Comparison of ENCODE assay signal across 1 cellular context in genomic region chr5:136030956-136031611, GRCh38.
TF ChIP-seq lines count a peak whose summit lies in the region.

No MANE protein-coding gene starts in this region.

TF ChIP-seq in GM12878, 131 proteins besides CTCF, POLR2A, EP300 and RAD21 (continued from another document and continues in another):
- TF ChIP-seq, protein P1, sequence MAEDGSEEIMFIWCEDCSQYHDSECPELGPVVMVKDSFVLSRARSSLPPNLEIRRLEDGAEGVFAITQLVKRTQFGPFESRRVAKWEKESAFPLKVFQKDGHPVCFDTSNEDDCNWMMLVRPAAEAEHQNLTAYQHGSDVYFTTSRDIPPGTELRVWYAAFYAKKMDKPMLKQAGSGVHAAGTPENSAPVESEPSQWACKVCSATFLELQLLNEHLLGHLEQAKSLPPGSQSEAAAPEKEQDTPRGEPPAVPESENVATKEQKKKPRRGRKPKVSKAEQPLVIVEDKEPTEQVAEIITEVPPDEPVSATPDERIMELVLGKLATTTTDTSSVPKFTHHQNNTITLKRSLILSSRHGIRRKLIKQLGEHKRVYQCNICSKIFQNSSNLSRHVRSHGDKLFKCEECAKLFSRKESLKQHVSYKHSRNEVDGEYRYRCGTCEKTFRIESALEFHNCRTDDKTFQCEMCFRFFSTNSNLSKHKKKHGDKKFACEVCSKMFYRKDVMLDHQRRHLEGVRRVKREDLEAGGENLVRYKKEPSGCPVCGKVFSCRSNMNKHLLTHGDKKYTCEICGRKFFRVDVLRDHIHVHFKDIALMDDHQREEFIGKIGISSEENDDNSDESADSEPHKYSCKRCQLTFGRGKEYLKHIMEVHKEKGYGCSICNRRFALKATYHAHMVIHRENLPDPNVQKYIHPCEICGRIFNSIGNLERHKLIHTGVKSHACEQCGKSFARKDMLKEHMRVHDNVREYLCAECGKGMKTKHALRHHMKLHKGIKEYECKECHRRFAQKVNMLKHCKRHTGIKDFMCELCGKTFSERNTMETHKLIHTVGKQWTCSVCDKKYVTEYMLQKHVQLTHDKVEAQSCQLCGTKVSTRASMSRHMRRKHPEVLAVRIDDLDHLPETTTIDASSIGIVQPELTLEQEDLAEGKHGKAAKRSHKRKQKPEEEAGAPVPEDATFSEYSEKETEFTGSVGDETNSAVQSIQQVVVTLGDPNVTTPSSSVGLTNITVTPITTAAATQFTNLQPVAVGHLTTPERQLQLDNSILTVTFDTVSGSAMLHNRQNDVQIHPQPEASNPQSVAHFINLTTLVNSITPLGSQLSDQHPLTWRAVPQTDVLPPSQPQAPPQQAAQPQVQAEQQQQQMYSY (CRISPR knock-in tag; IDR thresholded peaks at IDR 0.05), result no peak
- TF ChIP-seq FOXK2 (IDR thresholded peaks at IDR 0.05), result no peak
- TF ChIP-seq, protein P2, sequence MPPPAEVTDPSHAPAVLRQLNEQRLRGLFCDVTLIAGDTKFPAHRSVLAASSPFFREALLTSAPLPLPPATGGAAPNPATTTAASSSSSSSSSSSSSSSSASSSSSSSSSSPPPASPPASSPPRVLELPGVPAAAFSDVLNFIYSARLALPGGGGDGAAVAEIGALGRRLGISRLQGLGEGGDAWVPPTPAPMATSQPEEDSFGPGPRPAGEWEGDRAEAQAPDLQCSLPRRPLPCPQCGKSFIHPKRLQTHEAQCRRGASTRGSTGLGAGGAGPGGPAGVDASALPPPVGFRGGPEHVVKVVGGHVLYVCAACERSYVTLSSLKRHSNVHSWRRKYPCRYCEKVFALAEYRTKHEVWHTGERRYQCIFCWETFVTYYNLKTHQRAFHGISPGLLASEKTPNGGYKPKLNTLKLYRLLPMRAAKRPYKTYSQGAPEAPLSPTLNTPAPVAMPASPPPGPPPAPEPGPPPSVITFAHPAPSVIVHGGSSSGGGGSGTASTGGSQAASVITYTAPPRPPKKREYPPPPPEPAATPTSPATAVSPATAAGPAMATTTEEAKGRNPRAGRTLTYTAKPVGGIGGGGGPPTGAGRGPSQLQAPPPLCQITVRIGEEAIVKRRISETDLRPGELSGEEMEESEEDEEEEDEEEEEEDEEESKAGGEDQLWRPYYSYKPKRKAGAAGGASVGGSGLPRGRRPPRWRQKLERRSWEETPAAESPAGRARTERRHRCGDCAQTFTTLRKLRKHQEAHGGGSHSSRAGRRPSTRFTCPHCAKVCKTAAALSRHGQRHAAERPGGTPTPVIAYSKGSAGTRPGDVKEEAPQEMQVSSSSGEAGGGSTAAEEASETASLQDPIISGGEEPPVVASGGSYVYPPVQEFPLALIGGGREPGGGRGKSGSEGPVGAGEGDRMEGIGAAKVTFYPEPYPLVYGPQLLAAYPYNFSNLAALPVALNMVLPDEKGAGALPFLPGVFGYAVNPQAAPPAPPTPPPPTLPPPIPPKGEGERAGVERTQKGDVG (CRISPR knock-in tag; IDR thresholded peaks at IDR 0.05), result no peak
- no peak for TF ChIP-seq RB1 (IDR thresholded peaks at IDR 0.05; ENCODE audit: borderline replicate concordance)
- TF ChIP-seq JUND (IDR thresholded peaks at IDR 0.05; ENCODE audit: low read depth, low read length), result no peak
- TF ChIP-seq EED (IDR thresholded peaks at IDR 0.05; ENCODE audit: low read depth), result peak; percentile 22; the same call in 1 of the 2 replicates
- 0 out of 2 replicates have a peak, but pooled peaks have one; percentile 65 for TF ChIP-seq IKZF1 (conservative IDR thresholded peaks at IDR 0.05)
- TF ChIP-seq HDAC2 (IDR thresholded peaks at IDR 0.05), result no peak
- TF ChIP-seq ZSCAN29 (IDR thresholded peaks at IDR 0.05), result no peak
- peak; percentile 57 for TF ChIP-seq RUNX3 (IDR thresholded peaks at IDR 0.05; ENCODE audit: low read length)
- TF ChIP-seq, protein P3, sequence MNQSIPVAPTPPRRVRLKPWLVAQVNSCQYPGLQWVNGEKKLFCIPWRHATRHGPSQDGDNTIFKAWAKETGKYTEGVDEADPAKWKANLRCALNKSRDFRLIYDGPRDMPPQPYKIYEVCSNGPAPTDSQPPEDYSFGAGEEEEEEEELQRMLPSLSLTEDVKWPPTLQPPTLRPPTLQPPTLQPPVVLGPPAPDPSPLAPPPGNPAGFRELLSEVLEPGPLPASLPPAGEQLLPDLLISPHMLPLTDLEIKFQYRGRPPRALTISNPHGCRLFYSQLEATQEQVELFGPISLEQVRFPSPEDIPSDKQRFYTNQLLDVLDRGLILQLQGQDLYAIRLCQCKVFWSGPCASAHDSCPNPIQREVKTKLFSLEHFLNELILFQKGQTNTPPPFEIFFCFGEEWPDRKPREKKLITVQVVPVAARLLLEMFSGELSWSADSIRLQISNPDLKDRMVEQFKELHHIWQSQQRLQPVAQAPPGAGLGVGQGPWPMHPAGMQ (IDR thresholded peaks at IDR 0.05; ENCODE audit: borderline replicate concordance), result no peak
- TF ChIP-seq CHD1 (IDR thresholded peaks at IDR 0.05; ENCODE audit: low read depth, low read length), result no peak
- peak; percentile 43; the same call in 1 of the 2 replicates for TF ChIP-seq ZNF24 (IDR thresholded peaks at IDR 0.05)
- no peak for TF ChIP-seq SMC3 (IDR thresholded peaks at IDR 0.05; ENCODE audit: borderline replicate concordance, low read length)
- no peak for TF ChIP-seq YBX1 (IDR thresholded peaks at IDR 0.05)
- TF ChIP-seq NR2C2 (IDR thresholded peaks at IDR 0.05; ENCODE audit: borderline replicate concordance, control insufficient read depth, insufficient read length, low read depth), result no peak
- no peak for TF ChIP-seq E4F1 (IDR thresholded peaks at IDR 0.05; ENCODE audit: borderline replicate concordance, partially characterized antibody)
- TF ChIP-seq SPI1 (IDR thresholded peaks at IDR 0.05; ENCODE audit: borderline replicate concordance, insufficient read depth, low read depth, low read length), result no peak
- TF ChIP-seq CHD2 (IDR thresholded peaks at IDR 0.05; ENCODE audit: borderline replicate concordance, low read depth, low read length), result no peak
- TF ChIP-seq TCF12 (IDR thresholded peaks at IDR 0.05; ENCODE audit: low read depth, low read length), result peak; percentile 64; the same call in 1 of the 2 replicates
- TF ChIP-seq, protein P4, sequence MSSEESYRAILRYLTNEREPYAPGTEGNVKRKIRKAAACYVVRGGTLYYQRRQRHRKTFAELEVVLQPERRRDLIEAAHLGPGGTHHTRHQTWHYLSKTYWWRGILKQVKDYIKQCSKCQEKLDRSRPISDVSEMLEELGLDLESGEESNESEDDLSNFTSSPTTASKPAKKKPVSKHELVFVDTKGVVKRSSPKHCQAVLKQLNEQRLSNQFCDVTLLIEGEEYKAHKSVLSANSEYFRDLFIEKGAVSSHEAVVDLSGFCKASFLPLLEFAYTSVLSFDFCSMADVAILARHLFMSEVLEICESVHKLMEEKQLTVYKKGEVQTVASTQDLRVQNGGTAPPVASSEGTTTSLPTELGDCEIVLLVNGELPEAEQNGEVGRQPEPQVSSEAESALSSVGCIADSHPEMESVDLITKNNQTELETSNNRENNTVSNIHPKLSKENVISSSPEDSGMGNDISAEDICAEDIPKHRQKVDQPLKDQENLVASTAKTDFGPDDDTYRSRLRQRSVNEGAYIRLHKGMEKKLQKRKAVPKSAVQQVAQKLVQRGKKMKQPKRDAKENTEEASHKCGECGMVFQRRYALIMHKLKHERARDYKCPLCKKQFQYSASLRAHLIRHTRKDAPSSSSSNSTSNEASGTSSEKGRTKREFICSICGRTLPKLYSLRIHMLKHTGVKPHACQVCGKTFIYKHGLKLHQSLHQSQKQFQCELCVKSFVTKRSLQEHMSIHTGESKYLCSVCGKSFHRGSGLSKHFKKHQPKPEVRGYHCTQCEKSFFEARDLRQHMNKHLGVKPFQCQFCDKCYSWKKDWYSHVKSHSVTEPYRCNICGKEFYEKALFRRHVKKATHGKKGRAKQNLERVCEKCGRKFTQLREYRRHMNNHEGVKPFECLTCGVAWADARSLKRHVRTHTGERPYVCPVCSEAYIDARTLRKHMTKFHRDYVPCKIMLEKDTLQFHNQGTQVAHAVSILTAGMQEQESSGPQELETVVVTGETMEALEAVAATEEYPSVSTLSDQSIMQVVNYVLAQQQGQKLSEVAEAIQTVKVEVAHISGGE (CRISPR knock-in tag; IDR thresholded peaks at IDR 0.05), result no peak
- no peak for TF ChIP-seq MTA3 (IDR thresholded peaks at IDR 0.05; ENCODE audit: borderline replicate concordance, low read length)
- TF ChIP-seq NKRF (conservative IDR thresholded peaks at IDR 0.05), result no peak
- TF ChIP-seq MTA2 (IDR thresholded peaks at IDR 0.05; ENCODE audit: low read depth), result peak; percentile 63
- TF ChIP-seq DPF2 (IDR thresholded peaks at IDR 0.05), result peak; percentile 47; the same call in 1 of the 2 replicates
- TF ChIP-seq TCF7 (IDR thresholded peaks at IDR 0.05; ENCODE audit: borderline replicate concordance), result no peak
- TF ChIP-seq EGR1 (IDR thresholded peaks at IDR 0.05; ENCODE audit: borderline replicate concordance in 1 of 2, low read depth in 2 of 2, low read length in 2 of 2), result no peak
- no peak for TF ChIP-seq CUX1 (IDR thresholded peaks at IDR 0.05; ENCODE audit: insufficient replicate concordance, low read depth, low read length)
- TF ChIP-seq RELB (IDR thresholded peaks at IDR 0.05; ENCODE audit: low read depth), result 0 out of 2 replicates have a peak, but pooled peaks have one; percentile 17
